ENCODE assay signal across 7 cellular contexts in the genomic region with DNA sequence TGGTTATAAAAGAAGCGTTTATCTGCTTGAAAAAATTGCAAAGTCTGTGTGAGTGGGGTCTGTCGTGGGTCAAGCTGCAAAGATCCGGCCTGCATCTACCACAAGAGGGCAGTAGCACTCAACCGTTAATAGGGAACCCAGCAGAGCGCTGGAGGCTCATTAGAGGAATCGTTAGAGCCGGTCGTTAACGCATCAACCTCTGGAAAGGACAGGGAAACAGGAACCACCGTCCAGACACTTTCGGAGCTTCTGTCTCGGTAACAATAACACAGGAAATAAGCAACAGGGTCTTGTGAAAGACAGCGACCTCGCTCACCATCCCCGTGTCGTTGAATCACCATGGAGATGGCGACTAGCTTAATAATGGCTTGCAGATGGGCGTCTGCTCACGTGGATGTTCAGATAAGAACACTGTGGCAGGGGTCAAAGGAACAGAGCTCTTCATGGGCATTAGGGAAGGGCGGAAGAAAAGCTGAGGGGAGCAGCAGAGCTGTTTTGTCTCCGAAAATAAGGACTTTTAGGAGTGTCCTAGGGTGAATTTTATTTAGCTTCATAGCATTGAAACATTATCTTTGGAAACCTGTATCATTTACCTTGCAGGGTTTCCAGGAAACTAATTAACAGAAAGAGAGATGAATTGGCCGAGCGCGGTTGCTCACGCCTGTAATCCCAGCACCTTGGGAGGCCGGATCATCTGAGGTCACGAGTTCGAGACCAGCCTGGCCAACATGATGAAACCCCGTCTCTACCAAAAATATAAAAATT. TPM values are rescaled to one million over a fixed set of nuclear protein-coding genes. Genes with fewer than 3 reads are reported as not detected.
DNase-seq lines count a peak whose midpoint lies in the region; ATAC-seq and TF ChIP-seq lines count a peak whose summit lies in the region.

No MANE protein-coding gene starts in this region.

- peak overlapping the region; percentile 58 for H3K4me3 ChIP-seq in fibroblast of villous mesenchyme (ENCODE audit: low read depth, low read length)

- TF ChIP-seq CTCF in fibroblast of villous mesenchyme (IDR thresholded peaks at IDR 0.05; ENCODE audit: insufficient read depth, low read depth, low read length), result peak; percentile 93

- H3K36me3 Mint-ChIP-seq in activated T-helper 17 cell treated with anti-CD3 and anti-CD28 coated beads, Interleukin-2, amount 50 U/mL, for 72 hours (ENCODE audit: low read depth), result no peaks in the 10 kb centered on the region
- no peaks in the 10 kb centered on the region for H3K36me3 Mint-ChIP-seq in natural killer cell treated with Interleukin-12 subunit alpha and Interleukin-12 subunit beta and Interleukin-15 and Interleukin-18, amount 100 ng/mL, for 72 hours

- peaks cover 6% of the 10 kb centered on the region for H3K4me1 Mint-ChIP-seq in activated T-helper 17 cell treated with anti-CD3 and anti-CD28 coated beads, Interleukin-2, amount 50 U/mL, for 72 hours
- H3K4me1 Mint-ChIP-seq in natural killer cell treated with Interleukin-12 subunit alpha and Interleukin-12 subunit beta and Interleukin-15 and Interleukin-18, amount 100 ng/mL, for 72 hours (ENCODE audit: low read depth in 2 of 2), result peaks cover 6% of the 10 kb centered on the region in 2 donors

- peak; percentile 63 for ATAC-seq in GM18498 (IDR thresholded peaks at IDR 0.05; ENCODE audit: unreplicated experiment)
- peak; percentile 96 for ATAC-seq in activated T-helper 17 cell treated with anti-CD3 and anti-CD28 coated beads, Interleukin-2, amount 50 U/mL, for 72 hours (replicated peaks)
- ATAC-seq in natural killer cell treated with Interleukin-12 subunit alpha and Interleukin-12 subunit beta and Interleukin-15 and Interleukin-18, amount 100 ng/mL, for 72 hours, result peak; percentile 90 to 94

- H3K27ac Mint-ChIP-seq in activated T-helper 17 cell treated with anti-CD3 and anti-CD28 coated beads, Interleukin-2, amount 50 U/mL, for 72 hours, result peak overlapping the region; percentile 64
- peak overlapping the region; percentile 42 to 67 for H3K27ac Mint-ChIP-seq in natural killer cell treated with Interleukin-12 subunit alpha and Interleukin-12 subunit beta and Interleukin-15 and Interleukin-18, amount 100 ng/mL, for 72 hours

- no peaks in the 10 kb centered on the region for H3K9me3 Mint-ChIP-seq in activated T-helper 17 cell treated with anti-CD3 and anti-CD28 coated beads, Interleukin-2, amount 50 U/mL, for 72 hours
- no peaks in the 10 kb centered on the region for H3K9me3 Mint-ChIP-seq in natural killer cell treated with Interleukin-12 subunit alpha and Interleukin-12 subunit beta and Interleukin-15 and Interleukin-18, amount 100 ng/mL, for 72 hours

- DNase-seq in LHCN-M2 (ENCODE audit: low read depth) (peak; percentile 75), RPMI8226 (peak; percentile 83), fibroblast of villous mesenchyme (ENCODE audit: low read depth) (peak; percentile 92)
- DNase-seq in natural killer cell treated with Interleukin-12 subunit alpha and Interleukin-12 subunit beta and Interleukin-15 and Interleukin-18, amount 100 ng/mL, for 72 hours (ENCODE audit: low spot score), result peak; percentile 81
- DNase-seq in stimulated activated naive CD4-positive, alpha-beta T cell treated with Interleukin-2 at 50 U/mL for 16 hours (lab: John Stamatoyannopoulos, UW), result peak; percentile 60

- peaks cover 3% of the 10 kb centered on the region for H3K27me3 Mint-ChIP-seq in activated T-helper 17 cell treated with anti-CD3 and anti-CD28 coated beads, Interleukin-2, amount 50 U/mL, for 72 hours
- H3K27me3 Mint-ChIP-seq in natural killer cell treated with Interleukin-12 subunit alpha and Interleukin-12 subunit beta and Interleukin-15 and Interleukin-18, amount 100 ng/mL, for 72 hours, result peaks cover 8 to 15% of the 10 kb centered on the region in 2 donors

- H3K4me3 Mint-ChIP-seq in activated T-helper 17 cell treated with anti-CD3 and anti-CD28 coated beads, Interleukin-2, amount 50 U/mL, for 72 hours, result peak overlapping the region; percentile 83
- H3K4me3 Mint-ChIP-seq in natural killer cell treated with Interleukin-12 subunit alpha and Interleukin-12 subunit beta and Interleukin-15 and Interleukin-18, amount 100 ng/mL, for 72 hours, result peak overlapping the region; percentile 84

RNA-seq across cellular contexts. Expression of a gene that starts 11.9 kb away (rescaled TPM):
- total RNA-seq in LHCN-M2 (2014; rRNA removed) (10.9 and 16.1 TPM in 2 replicates), fibroblast of villous mesenchyme (10.8 and 13.2 TPM in 2 replicates)
- polyA plus RNA-seq in LHCN-M2 (2012), result 15.7 TPM
- 10 to 100 TPM; 29.8 to 39.5 TPM for total RNA-seq in activated T-helper 17 cell treated with anti-CD3 and anti-CD28 coated beads, Interleukin-2, amount 50 U/mL, for 72 hours
- total RNA-seq in natural killer cell treated with Interleukin-12 subunit alpha and Interleukin-12 subunit beta and Interleukin-15 and Interleukin-18, amount 100 ng/mL, for 72 hours, result 10 to 100 TPM; 35.7 to 59.8 TPM

Comparison
In these comparisons a context has a peak if more than half of its experiments do, and no peak if none do; other contexts are left out.
1. Peak in every context shown above with its lines: DNase-seq, ATAC-seq and H3K4me3 ChIP-seq.